ENCODE assay signal across 12 cellular contexts in genomic region chr21:45768741-45769049, GRCh38.
DNase-seq lines count a peak whose midpoint lies in the region; ATAC-seq and TF ChIP-seq lines count a peak whose summit lies in the region.
"Had no signal": no experiment of that assay in that cellular context is flagged by ENCODE, and none has a peak within 500 bp of the region (broad histone marks: within the 10 kb centered on the region; RNA-seq: fewer than 3 reads in every experiment).

No MANE protein-coding gene starts in this region.

- H3K4ac ChIP-seq in H9 (ENCODE audit: low read depth, low read length) (no peak overlapping the region), mesendoderm (ENCODE audit: low read depth, low read length) (no peak overlapping the region)

- TF ChIP-seq EP300 in stomach (IDR thresholded peaks at IDR 0.05): no peak

- WGBS in H9 (ENCODE audit: extremely low coverage, insufficient read length, low lambda C conversion rate): no CpG with 5 or more reads among the region's 11 CpGs
- no CpG with 5 or more reads among the region's 11 CpGs for WGBS in mesendoderm (ENCODE audit: extremely low coverage, insufficient coverage, low lambda C conversion rate)
- 71 to 85% (median 78%) methylated on average over 8 to 11 of the region's 11 CpGs for WGBS in stomach, 5 donors

- TF ChIP-seq CTCF in H9 (conservative IDR thresholded peaks at IDR 0.05) (peak; percentile 33; the same call in 2 of the 3 replicates), stomach (IDR thresholded peaks at IDR 0.05) (no peak)
- TF ChIP-seq CTCF in activated CD8-positive, alpha-beta T cell treated with anti-CD3 and anti-CD28 coated beads for 36 hours (IDR thresholded peaks at IDR 0.05): no peak

- H3K36me3 ChIP-seq in mesendoderm (ENCODE audit: control insufficient read depth, insufficient read depth, low read length): no peaks in the 10 kb centered on the region
- no peaks in the 10 kb centered on the region for H3K36me3 ChIP-seq in stomach
- H3K36me3 ChIP-seq: adrenal gland had no signal

- no peaks in the 10 kb centered on the region for H4K20me1 ChIP-seq in H9 (ENCODE audit: control insufficient read depth, insufficient read depth, insufficient read length)

- DNase-seq in DMS53 (lab: John Stamatoyannopoulos, UW) (peak; percentile 7), DMS53 treated with DMSO at 0.1 percent for 48 hours (lab: John Stamatoyannopoulos, UW; ENCODE audit: unreplicated experiment) (no peak), H9 (no peak), mesendoderm (peak; percentile 10), stomach (no peak), NCI-H2029 treated with DMSO at 0.1 percent for 48 hours (lab: John Stamatoyannopoulos, UW) (no peak)
- peak; percentile 41 for DNase-seq in activated CD8-positive, alpha-beta T cell treated with anti-CD3 and anti-CD28 coated beads for 36 hours
- DNase-seq: 8988T, adrenal gland, naive B cell, T-helper 9 cell had no signal

- H2BK15ac ChIP-seq in H9 (ENCODE audit: low read depth, low read length) (no peak overlapping the region), mesendoderm (replicated peaks; ENCODE audit: low read depth) (no peak overlapping the region)

- H2AFZ ChIP-seq in H9 (ENCODE audit: low read length): no peak overlapping the region

- no peak for TF ChIP-seq POLR2A in stomach (IDR thresholded peaks at IDR 0.05)

- ATAC-seq in activated CD8-positive, alpha-beta T cell treated with anti-CD3 and anti-CD28 coated beads for 36 hours: no peak
- ATAC-seq in GM19023 (IDR thresholded peaks at IDR 0.05; ENCODE audit: unreplicated experiment): no peak

- no peak overlapping the region for H3K27ac Mint-ChIP-seq in H9
- H3K27ac Mint-ChIP-seq in activated CD8-positive, alpha-beta T cell treated with anti-CD3 and anti-CD28 coated beads for 36 hours: peak overlapping the region; percentile 89

- H3K14ac ChIP-seq in H9 (ENCODE audit: insufficient read depth, low read length): no peak overlapping the region

- no peaks in the 10 kb centered on the region for H3K23me2 ChIP-seq in H9 (ENCODE audit: insufficient read length, low read depth, low read length, poor library complexity, severe bottlenecking)

- H3K27ac ChIP-seq in H9 (ENCODE audit: insufficient read length, low read depth, low read length): no peak overlapping the region
- no peak overlapping the region for H3K27ac ChIP-seq in mesendoderm (ENCODE audit: low read depth, low read length)
- H3K27ac ChIP-seq in stomach: no peak overlapping the region
- H3K27ac ChIP-seq: adrenal gland had no signal

- no peak overlapping the region for H2BK5ac ChIP-seq in H9 (ENCODE audit: insufficient read length, low read length)
- H2BK5ac ChIP-seq in mesendoderm (ENCODE audit: low read length): no peak overlapping the region

- intact Hi-C loops in activated CD8-positive, alpha-beta T cell treated with anti-CD3 and anti-CD28 coated beads for 36 hours (cut with micrococcal nuclease): loop anchor here (2.0 kb wide), 1 partner anchor 50 kb away; no protein-coding TSS in a partner anchor
- intact Hi-C loops in stomach (cut with DNase I; ENCODE audit: low total_unique reads): no loop called here

- POLR2A ChIA-PET in activated CD8-positive, alpha-beta T cell treated with anti-CD3 and anti-CD28 coated beads for 36 hours (lab: Charles Lee): interaction anchor here (0.6 to 2.7 kb wide), 4 partner anchors 45 to 225 kb away, joined by 3 to 10 read pairs (median 4); no protein-coding TSS in a partner anchor

- no peak overlapping the region for H2BK12ac ChIP-seq in H9 (ENCODE audit: insufficient read length, low read depth, low read length)

- H4K5ac ChIP-seq in H9 (ENCODE audit: insufficient read length, low read depth, low read length): no peak overlapping the region
- H4K5ac ChIP-seq in mesendoderm (ENCODE audit: low read length): no peak overlapping the region

- H3K4me2 ChIP-seq in H9 (ENCODE audit: insufficient read depth, insufficient read length, low read length) (no peak overlapping the region), mesendoderm (ENCODE audit: low read length) (no peak overlapping the region)

- no peak overlapping the region for H3T11ph ChIP-seq in H9 (ENCODE audit: low read length)

- H3K9me3 ChIP-seq in H9 (ENCODE audit: control insufficient read depth, low read depth, low read length) (no peaks in the 10 kb centered on the region), stomach (peaks cover 0 to 6% (median 0%) of the 10 kb centered on the region in 4 donors)
- H3K9me3 ChIP-seq: adrenal gland had no signal

- H3K4me3 Mint-ChIP-seq in H9: no peak overlapping the region
- H3K4me3 Mint-ChIP-seq in activated CD8-positive, alpha-beta T cell treated with anti-CD3 and anti-CD28 coated beads for 36 hours: no peak overlapping the region
- H3K4me3 Mint-ChIP-seq: naive B cell had no signal

- H4K8ac ChIP-seq in H9 (replicated peaks; ENCODE audit: insufficient read length, low read depth, low read length) (no peak overlapping the region), mesendoderm (ENCODE audit: low read depth, low read length) (no peak overlapping the region)

- CTCF ChIA-PET in activated CD8-positive, alpha-beta T cell treated with anti-CD3 and anti-CD28 coated beads for 36 hours (lab: Charles Lee): interaction anchor here (1.0 to 1.5 kb wide), 4 partner anchors 11 to 176 kb away, joined by 3 read pairs; no protein-coding TSS in a partner anchor

- no peak overlapping the region for H3K23ac ChIP-seq in H9 (ENCODE audit: insufficient read length, low read depth, low read length)
- no peak overlapping the region for H3K23ac ChIP-seq in mesendoderm (ENCODE audit: low read length)

- H3K9ac ChIP-seq in H9 (ENCODE audit: extremely low read depth, insufficient read length, low read length) (no peak overlapping the region), mesendoderm (ENCODE audit: low read length) (no peak overlapping the region)

- H3K4me3 ChIP-seq in mesendoderm (ENCODE audit: low read length) (no peak overlapping the region), stomach (no peak overlapping the region)
- H3K4me3 ChIP-seq: adrenal gland had no signal

- no peaks in the 10 kb centered on the region for H3K4me1 Mint-ChIP-seq in H9
- H3K4me1 Mint-ChIP-seq in activated CD8-positive, alpha-beta T cell treated with anti-CD3 and anti-CD28 coated beads for 36 hours (ENCODE audit: low read depth): peaks cover 41% of the 10 kb centered on the region
- H3K4me1 Mint-ChIP-seq: naive B cell had no signal

- H3K79me2 ChIP-seq in H9 (ENCODE audit: insufficient read depth, low read length): no peaks in the 10 kb centered on the region
- no peaks in the 10 kb centered on the region for H3K79me2 ChIP-seq in mesendoderm (ENCODE audit: control insufficient read depth, insufficient read depth, low read length)

- H3K4me1 ChIP-seq in H9 (ENCODE audit: insufficient read depth, low read length) (no peaks in the 10 kb centered on the region), mesendoderm (ENCODE audit: control insufficient read depth, low read depth, low read length) (no peaks in the 10 kb centered on the region), stomach (peaks cover 0 to 6% (median 0%) of the 10 kb centered on the region in 4 donors)
- H3K4me1 ChIP-seq: adrenal gland had no signal

- H3K27me3 Mint-ChIP-seq in H9 (ENCODE audit: low read depth): no peaks in the 10 kb centered on the region
- no peaks in the 10 kb centered on the region for H3K27me3 Mint-ChIP-seq in activated CD8-positive, alpha-beta T cell treated with anti-CD3 and anti-CD28 coated beads for 36 hours

- H2AK5ac ChIP-seq in H9 (ENCODE audit: insufficient read length, low read length) (no peak overlapping the region), mesendoderm (ENCODE audit: low read length) (no peak overlapping the region)

- H3K27me3 ChIP-seq in H9 (ENCODE audit: insufficient read depth, low read length): no peaks in the 10 kb centered on the region
- H3K27me3 ChIP-seq in mesendoderm (ENCODE audit: insufficient read depth, low read length, poor library complexity): no peaks in the 10 kb centered on the region
- no peaks in the 10 kb centered on the region for H3K27me3 ChIP-seq in stomach
- H3K27me3 ChIP-seq: adrenal gland had no signal

- no peak overlapping the region for H3K18ac ChIP-seq in H9 (ENCODE audit: insufficient read length, low read depth, low read length)
- H3K18ac ChIP-seq in mesendoderm (ENCODE audit: low read length): no peak overlapping the region

- H3K79me1 ChIP-seq in H9 (ENCODE audit: insufficient read depth, low read depth, low read length, poor library complexity, severe bottlenecking) (no peaks in the 10 kb centered on the region), mesendoderm (ENCODE audit: low read length) (no peaks in the 10 kb centered on the region)

- H4K91ac ChIP-seq in H9 (ENCODE audit: insufficient read length, low read depth, low read length): no peak overlapping the region

- no peaks in the 10 kb centered on the region; a peak in 1 of 7 replicates for H3K36me3 Mint-ChIP-seq in H9 (ENCODE audit: insufficient read depth in 1 of 3, low read depth in 3 of 3)
- no peaks in the 10 kb centered on the region for H3K36me3 Mint-ChIP-seq in activated CD8-positive, alpha-beta T cell treated with anti-CD3 and anti-CD28 coated beads for 36 hours (ENCODE audit: low read depth)
- H3K36me3 Mint-ChIP-seq: naive B cell had no signal

- no peak overlapping the region for H3K56ac ChIP-seq in H9 (ENCODE audit: insufficient read length, low read depth, low read length)
- no peak overlapping the region for H3K56ac ChIP-seq in mesendoderm (ENCODE audit: low read length)

- no peak overlapping the region for H2BK20ac ChIP-seq in H9 (ENCODE audit: low read depth, low read length, poor library complexity, severe bottlenecking)

- peaks cover 4 to 5% of the 10 kb centered on the region in 2 experiments; a peak in 2 of 5 replicates for H3K9me3 Mint-ChIP-seq in H9
- H3K9me3 Mint-ChIP-seq in activated CD8-positive, alpha-beta T cell treated with anti-CD3 and anti-CD28 coated beads for 36 hours: peaks cover 6% of the 10 kb centered on the region

- H2BK120ac ChIP-seq in H9 (ENCODE audit: low read depth, low read length, poor library complexity, severe bottlenecking) (no peak overlapping the region), mesendoderm (ENCODE audit: low read depth, low read length) (no peak overlapping the region)

Comparison
In these comparisons a context has a peak if more than half of its experiments do, and no peak if none do; other contexts are left out.
1. DNase-seq: peak in DMS53 (single experiment), activated CD8-positive, alpha-beta T cell treated with anti-CD3 and anti-CD28 coated beads for 36 hours (single experiment) and mesendoderm (single experiment); none in DMS53 treated with DMSO at 0.1 percent for 48 hours (single experiment), H9 (single experiment), stomach (single experiment) and NCI-H2029 treated with DMSO at 0.1 percent for 48 hours (single experiment).